Comparison of ENCODE assay signal across 16 cellular contexts in the genomic region with DNA sequence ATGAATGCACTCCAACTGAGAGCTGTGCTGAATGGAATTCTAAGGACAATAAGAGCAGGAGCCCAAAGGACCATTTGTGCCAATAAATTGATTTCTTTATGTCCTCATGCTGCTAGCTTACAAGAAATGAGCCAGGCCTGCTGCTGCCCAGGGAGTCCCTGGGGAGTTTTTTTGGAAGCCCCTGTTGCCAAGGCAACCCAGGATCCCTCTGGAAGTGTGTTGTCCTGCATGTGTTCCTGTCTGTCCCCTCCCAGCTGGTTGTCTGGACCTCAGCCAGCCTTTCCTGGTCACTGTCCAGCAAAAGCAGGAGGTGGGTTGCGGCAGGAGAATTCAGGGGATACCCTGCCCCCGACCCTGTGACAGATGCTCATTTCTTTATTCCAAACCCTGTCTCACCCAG. TPM values are rescaled to one million over a fixed set of nuclear protein-coding genes. Genes with fewer than 3 reads are reported as not detected.
"Had no signal": no experiment of that assay in that cellular context is flagged by ENCODE, and none has a peak within 500 bp of the region (broad histone marks: within the 10 kb centered on the region; RNA-seq: fewer than 3 reads in every experiment).

No MANE protein-coding gene starts in this region.

- H3K27ac ChIP-seq: esophagus muscularis mucosa, parathyroid adenoma, stomach, thoracic aorta, upper lobe of left lung had no signal

- H3K27me3 ChIP-seq: upper lobe of left lung had no signal

- H3K4me1 ChIP-seq: esophagus muscularis mucosa, parathyroid adenoma, stomach, upper lobe of left lung had no signal

- H3K4me3 ChIP-seq: esophagus muscularis mucosa, lung, stomach, thoracic aorta, upper lobe of left lung had no signal

- ATAC-seq: activated CD4-positive, alpha-beta T cell treated with anti-CD3 and anti-CD28 coated beads for 36 hours; activated CD8-positive, alpha-beta memory T cell treated with anti-CD3 and anti-CD28 coated beads, Interleukin-2, amount 10 ng/mL, durations not matched to agents 7 days and 5 days; left cardiac atrium; sciatic nerve; stimulated activated effector memory CD8-positive, alpha-beta T cell treated with anti-CD3 and anti-CD28 coated beads, Interleukin-12 subunit alpha, Interleukin-12 subunit beta, amount 100 ng/mL, for 72 hours; WTC11 had no signal

- H3K9me3 ChIP-seq: esophagus muscularis mucosa, stomach, thoracic aorta, upper lobe of left lung had no signal

- DNase-seq: activated CD4-positive, alpha-beta memory T cell treated with anti-CD3 and anti-CD28 coated beads, Interleukin-2, amount 10 ng/mL, durations not matched to agents 7 days and 5 days; activated CD4-positive, alpha-beta T cell treated with anti-CD3 and anti-CD28 coated beads for 36 hours; activated CD8-positive, alpha-beta memory T cell treated with anti-CD3 and anti-CD28 coated beads, Interleukin-2, amount 10 ng/mL, durations not matched to agents 7 days and 5 days; cerebellar nuclear complex; effector CD4-positive, alpha-beta T cell; left cardiac atrium; stimulated activated CD4-positive, alpha-beta T cell treated with anti-CD3 and anti-CD28 coated beads, Interleukin-4, amount 100 ng/mL, for 24 hours; stomach; upper lobe of left lung had no signal

RNA-seq across cellular contexts. Expression of a gene that starts 51.0 kb away (rescaled TPM):
- total RNA-seq: activated CD8-positive, alpha-beta memory T cell treated with anti-CD3 and anti-CD28 coated beads, Interleukin-2, amount 10 ng/mL, durations not matched to agents 7 days and 5 days had no signal
